Comparison of ENCODE assay signal across 30 cellular contexts in the genomic region with DNA sequence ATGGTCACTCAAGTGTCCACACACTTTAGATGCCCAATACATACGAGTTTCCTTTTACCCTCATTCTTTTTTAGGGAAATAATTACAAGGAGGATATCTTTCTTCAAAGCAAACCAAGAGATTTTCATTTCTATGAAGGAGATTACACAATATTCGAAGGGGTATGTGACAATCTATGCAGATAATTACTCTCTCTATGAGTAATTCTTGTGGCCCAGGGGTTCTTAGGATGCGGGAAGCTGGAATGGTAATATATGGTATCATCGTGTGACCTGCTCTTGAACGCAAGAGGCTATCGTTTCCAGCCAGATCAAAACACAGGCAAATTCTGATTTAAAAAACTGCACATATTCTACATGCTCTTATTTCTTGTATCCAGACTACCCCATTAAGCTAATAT. TPM values are rescaled to one million over a fixed set of nuclear protein-coding genes. Genes with fewer than 3 reads are reported as not detected.
"Had no signal": no experiment of that assay in that cellular context is flagged by ENCODE, and none has a peak within 500 bp of the region (broad histone marks: within the 10 kb centered on the region; RNA-seq: fewer than 3 reads in every experiment).

No MANE protein-coding gene starts in this region.

- H3K36me3 ChIP-seq: ascending aorta, brain microvascular endothelial cell, gastrocnemius medialis, heart left ventricle had no signal

- DNase-seq: activated CD4-positive, alpha-beta memory T cell treated with anti-CD3 and anti-CD28 coated beads, Interleukin-2, amount 10 ng/mL, durations not matched to agents 7 days and 5 days; activated CD4-positive, alpha-beta T cell treated with anti-CD3 and anti-CD28 coated beads for 1 hour; activated CD4-positive, alpha-beta T cell treated with anti-CD3 and anti-CD28 coated beads for 4 hours; activated CD4-positive, alpha-beta T cell treated with anti-CD3 and anti-CD28 coated beads, Interleukin-2, amount 10 ng/mL, durations not matched to agents 7 days and 5 days; activated CD4-positive, alpha-beta T cell treated with anti-CD3 and anti-CD28 coated beads, Interleukin-2, amount 50 U/mL, for 4 hours; activated CD8-positive, alpha-beta memory T cell treated with anti-CD3 and anti-CD28 coated beads, Interleukin-2, amount 50 U/mL, for 48 hours; activated gamma-delta T cell; activated naive CD4-positive, alpha-beta T cell; activated naive CD4-positive, alpha-beta T cell treated with anti-CD3 and anti-CD28 coated beads, Interleukin-2, amount 10 ng/mL, durations not matched to agents 7 days and 5 days; activated naive CD8-positive, alpha-beta T cell treated with anti-CD3 and anti-CD28 coated beads, Interleukin-2, amount 10 ng/mL, durations not matched to agents 7 days and 5 days; activated T-cell treated with anti-CD3 and anti-CD28 coated beads for 4 hours; activated T-cell treated with anti-CD3 and anti-CD28 coated beads, Interleukin-2, amount 50 U/mL, for 24 hours; activated T-cell treated with anti-CD3 and anti-CD28 coated beads, Interleukin-2, amount 50 U/mL, for 72 hours; brain microvascular endothelial cell; cortex of kidney; effector CD8-positive, alpha-beta T cell; endodermal cell; foreskin fibroblast; gastrocnemius medialis; glutamatergic neuron; heart left ventricle; T-helper 2 cell had no signal

- H3K4me3 ChIP-seq: ascending aorta, gastrocnemius medialis, heart left ventricle had no signal

- H3K4me1 ChIP-seq: ascending aorta, gastrocnemius medialis, heart left ventricle had no signal

- H3K27me3 ChIP-seq: ascending aorta, brain microvascular endothelial cell, gastrocnemius medialis had no signal

- ATAC-seq: activated naive CD4-positive, alpha-beta T cell treated with anti-CD3 and anti-CD28 coated beads, Interleukin-2, amount 50 U/mL, for 72 hours; activated T-cell treated with anti-CD3 and anti-CD28 coated beads, Interleukin-2, amount 50 U/mL, for 72 hours; esophagus mucosa; gastrocnemius medialis; heart left ventricle; WTC11 had no signal

- H3K9me3 ChIP-seq: ascending aorta, gastrocnemius medialis, heart left ventricle had no signal

RNA-seq across cellular contexts. Expression of a gene that starts 14.6 kb away (rescaled TPM):
- total RNA-seq: activated CD4-positive, alpha-beta memory T cell treated with anti-CD3 and anti-CD28 coated beads, Interleukin-2, amount 10 ng/mL, durations not matched to agents 7 days and 5 days; activated CD4-positive, alpha-beta T cell treated with anti-CD3 and anti-CD28 coated beads, Interleukin-2, amount 10 ng/mL, durations not matched to agents 7 days and 5 days; activated naive CD4-positive, alpha-beta T cell treated with anti-CD3 and anti-CD28 coated beads, Interleukin-2, amount 50 U/mL, for 72 hours; activated naive CD8-positive, alpha-beta T cell treated with anti-CD3 and anti-CD28 coated beads, Interleukin-2, amount 10 ng/mL, durations not matched to agents 7 days and 5 days; activated T-cell treated with anti-CD3 and anti-CD28 coated beads, Interleukin-2, amount 50 U/mL, for 72 hours; ascending aorta; cardiac septum; chondrocyte; dermis microvascular lymphatic vessel endothelial cell; esophagus mucosa; heart left ventricle; T-helper 1 cell treated with Interleukin-12 subunit alpha and Interleukin-12 subunit beta and Interleukin-4 antibody, amounts not matched to agents 30 ng/mL and 1 ng/mL, for 36 hours had no signal
